ENCODE assay signal across 10 cellular contexts in the genomic region with DNA sequence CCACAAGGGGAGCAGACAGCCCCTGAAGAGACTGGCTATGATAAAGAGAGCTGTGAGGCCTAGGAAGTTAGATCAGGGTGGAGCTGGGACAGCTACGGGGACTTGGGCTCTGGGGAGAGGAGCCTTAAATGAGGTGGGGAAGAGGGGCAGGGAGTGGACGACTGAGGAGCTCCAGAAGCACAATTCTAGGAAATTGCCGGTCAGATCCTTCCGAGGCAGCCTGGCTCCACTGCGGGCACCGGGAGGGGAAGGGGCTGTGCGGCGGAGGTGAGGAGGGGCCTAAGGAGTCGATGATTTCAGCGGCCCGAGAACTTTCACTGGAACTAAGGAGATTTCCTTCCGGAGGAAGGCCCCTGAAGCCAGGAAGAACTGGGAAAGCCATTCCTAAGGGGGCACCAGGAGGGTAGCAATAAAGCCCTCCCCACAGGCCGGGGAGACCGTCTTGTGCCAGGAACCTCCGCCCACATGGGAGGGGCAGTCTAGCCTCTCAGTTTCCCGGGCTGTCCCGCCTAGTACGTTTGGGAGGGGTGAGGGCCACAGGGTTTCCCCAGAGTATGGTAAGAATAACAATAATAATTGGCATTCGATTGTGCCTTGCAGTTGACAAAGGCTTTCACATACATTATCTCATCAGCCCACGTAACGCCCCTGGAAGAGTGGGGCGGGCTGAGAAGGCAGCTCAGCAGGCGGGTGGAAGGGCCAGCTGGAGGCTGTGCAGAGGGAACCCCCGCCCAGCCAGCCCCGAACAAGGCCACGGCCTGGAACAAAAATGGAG. TPM values are rescaled to one million over a fixed set of nuclear protein-coding genes. Genes with fewer than 3 reads are reported as not detected.
DNase-seq lines count a peak whose midpoint lies in the region; ATAC-seq and TF ChIP-seq lines count a peak whose summit lies in the region.
"Had no signal": no experiment of that assay in that cellular context is flagged by ENCODE, and none has a peak within 500 bp of the region (broad histone marks: within the 10 kb centered on the region; RNA-seq: fewer than 3 reads in every experiment).

No MANE protein-coding gene starts in this region.

- peaks cover 0 to 4% of the 10 kb centered on the region in 2 donors for H3K27me3 Mint-ChIP-seq in CD8-positive, alpha-beta memory T cell
- H3K27me3 Mint-ChIP-seq in activated T-helper 1 cell treated with anti-CD3 and anti-CD28 coated beads, Interleukin-12 subunit alpha, Interleukin-12 subunit beta, Interleukin-2, Interleukin-4 antibody, amounts not matched to agents 30 ng/mL and 10 ng/mL and 1 ng/mL, durations not matched to agents 14 hours and 24 hours and 36 hours (ENCODE audit: insufficient read depth): no peaks in the 10 kb centered on the region

- H3K4me1 ChIP-seq in CD8-positive, alpha-beta memory T cell (ENCODE audit: insufficient read depth, low read length): no peaks in the 10 kb centered on the region
- peaks cover 33% of the 10 kb centered on the region for H3K4me1 ChIP-seq in left ventricle myocardium inferior
- H3K4me1 ChIP-seq in parathyroid adenoma: no peaks in the 10 kb centered on the region

- TF ChIP-seq CTCF in left ventricle myocardium inferior (IDR thresholded peaks at IDR 0.05; ENCODE audit: borderline replicate concordance): no peak
- TF ChIP-seq CTCF in parathyroid adenoma (IDR thresholded peaks at IDR 0.05): no peak

- H3K4me2 ChIP-seq in parathyroid adenoma (ENCODE audit: low read length): no peak overlapping the region

- no peaks in the 10 kb centered on the region for H3K36me3 Mint-ChIP-seq in CD8-positive, alpha-beta memory T cell
- H3K36me3 Mint-ChIP-seq in activated T-helper 1 cell treated with anti-CD3 and anti-CD28 coated beads, Interleukin-12 subunit alpha, Interleukin-12 subunit beta, Interleukin-2, Interleukin-4 antibody, amounts not matched to agents 30 ng/mL and 10 ng/mL and 1 ng/mL, durations not matched to agents 14 hours and 24 hours and 36 hours (ENCODE audit: low read depth): no peaks in the 10 kb centered on the region

- DNase-seq in CD8-positive, alpha-beta memory T cell: no peak
- peak; percentile 79 for DNase-seq in left ventricle myocardium inferior
- DNase-seq in activated T-helper 1 cell treated with anti-CD3 and anti-CD28 coated beads, Interleukin-12 subunit alpha, Interleukin-12 subunit beta, Interleukin-2, Interleukin-4 antibody, amounts not matched to agents 30 ng/mL and 10 ng/mL and 1 ng/mL, durations not matched to agents 14 hours and 24 hours and 36 hours (ENCODE audit: low spot score): no peak
- no peak for DNase-seq in NCI-H510A treated with DMSO at 0.1 percent for 48 hours (lab: John Stamatoyannopoulos, UW)
- DNase-seq in HuH-7.5 (ENCODE audit: low spot score): no peak
- DNase-seq: effector memory CD8-positive, alpha-beta T cell had no signal

- H3K27ac ChIP-seq in CD8-positive, alpha-beta memory T cell (ENCODE audit: low read depth, low read length): peak overlapping the region; percentile 31
- peak overlapping the region; percentile 93 for H3K27ac ChIP-seq in adipose tissue (ENCODE audit: low read depth, low read length)
- H3K27ac ChIP-seq in left ventricle myocardium inferior (replicated peaks): peak overlapping the region; percentile 94
- peak overlapping the region; percentile 80 for H3K27ac ChIP-seq in parathyroid adenoma
- H3K27ac ChIP-seq: SK-N-MC had no signal

- H3K9me3 ChIP-seq in CD8-positive, alpha-beta memory T cell (ENCODE audit: low read length): no peaks in the 10 kb centered on the region
- no peaks in the 10 kb centered on the region for H3K9me3 ChIP-seq in left ventricle myocardium inferior (replicated peaks)
- no peaks in the 10 kb centered on the region for H3K9me3 ChIP-seq in parathyroid adenoma (ENCODE audit: control insufficient read depth, low read length)

- no peaks in the 10 kb centered on the region for H3K27me3 ChIP-seq in CD8-positive, alpha-beta memory T cell (ENCODE audit: insufficient read depth, low read length, poor library complexity, severe bottlenecking)
- H3K27me3 ChIP-seq in left ventricle myocardium inferior (ENCODE audit: low read depth) (no peaks in the 10 kb centered on the region), parathyroid adenoma (ENCODE audit: control insufficient read depth, insufficient read depth, low read length) (no peaks in the 10 kb centered on the region)

- no peak overlapping the region for H3K4me3 ChIP-seq in CD8-positive, alpha-beta memory T cell (ENCODE audit: low read length)
- H3K4me3 ChIP-seq in left ventricle myocardium inferior (peak overlapping the region; percentile 26), parathyroid adenoma (ENCODE audit: low read depth, low read length) (no peak overlapping the region)
- H3K4me3 ChIP-seq: SK-N-MC had no signal

- ATAC-seq in HG03342 (IDR thresholded peaks at IDR 0.05; ENCODE audit: unreplicated experiment): no peak
- ATAC-seq: effector memory CD8-positive, alpha-beta T cell had no signal

- no peaks in the 10 kb centered on the region for H3K79me2 ChIP-seq in parathyroid adenoma

- intact Hi-C loops in left ventricle myocardium inferior (cut with micrococcal nuclease): no loop called here
- intact Hi-C loops in activated T-helper 1 cell treated with anti-CD3 and anti-CD28 coated beads, Interleukin-12 subunit alpha, Interleukin-12 subunit beta, Interleukin-2, Interleukin-4 antibody, amounts not matched to agents 30 ng/mL and 10 ng/mL and 1 ng/mL, durations not matched to agents 14 hours and 24 hours and 36 hours (cut with micrococcal nuclease): no loop called here

- no peaks in the 10 kb centered on the region for H3K36me3 ChIP-seq in CD8-positive, alpha-beta memory T cell (ENCODE audit: insufficient read depth, low read length)
- H3K36me3 ChIP-seq in left ventricle myocardium inferior (no peaks in the 10 kb centered on the region), parathyroid adenoma (ENCODE audit: control insufficient read depth, insufficient read depth, low read length) (no peaks in the 10 kb centered on the region)

- CTCF ChIA-PET in CD8-positive, alpha-beta memory T cell (lab: Charles Lee): no interaction called here

- no peaks in the 10 kb centered on the region for H3K9me3 Mint-ChIP-seq in CD8-positive, alpha-beta memory T cell
- no peaks in the 10 kb centered on the region for H3K9me3 Mint-ChIP-seq in activated T-helper 1 cell treated with anti-CD3 and anti-CD28 coated beads, Interleukin-12 subunit alpha, Interleukin-12 subunit beta, Interleukin-2, Interleukin-4 antibody, amounts not matched to agents 30 ng/mL and 10 ng/mL and 1 ng/mL, durations not matched to agents 14 hours and 24 hours and 36 hours
- H3K9me3 Mint-ChIP-seq: effector memory CD8-positive, alpha-beta T cell had no signal

- 8 to 42% (median 15%) methylated on average over 25 to 26 of the region's 26 CpGs for WGBS in adipose tissue, 3 donors

- peak overlapping the region; percentile 38 for H2AFZ ChIP-seq in parathyroid adenoma

- no peak overlapping the region for H3K9ac ChIP-seq in parathyroid adenoma

- no peak overlapping the region for H3K4me3 Mint-ChIP-seq in CD8-positive, alpha-beta memory T cell
- H3K4me3 Mint-ChIP-seq in activated T-helper 1 cell treated with anti-CD3 and anti-CD28 coated beads, Interleukin-12 subunit alpha, Interleukin-12 subunit beta, Interleukin-2, Interleukin-4 antibody, amounts not matched to agents 30 ng/mL and 10 ng/mL and 1 ng/mL, durations not matched to agents 14 hours and 24 hours and 36 hours: no peak overlapping the region
- H3K4me3 Mint-ChIP-seq: effector memory CD8-positive, alpha-beta T cell had no signal

- POLR2A ChIA-PET in CD8-positive, alpha-beta memory T cell (lab: Charles Lee): interaction anchor here (0.6 kb wide), 2 partner anchors 27 to 110 kb away, joined by 3 read pairs; no protein-coding TSS in a partner anchor

- H3K4me1 Mint-ChIP-seq in CD8-positive, alpha-beta memory T cell: no peaks in the 10 kb centered on the region
- H3K4me1 Mint-ChIP-seq in activated T-helper 1 cell treated with anti-CD3 and anti-CD28 coated beads, Interleukin-12 subunit alpha, Interleukin-12 subunit beta, Interleukin-2, Interleukin-4 antibody, amounts not matched to agents 30 ng/mL and 10 ng/mL and 1 ng/mL, durations not matched to agents 14 hours and 24 hours and 36 hours (ENCODE audit: low read depth): no peaks in the 10 kb centered on the region

- H3K27ac Mint-ChIP-seq in CD8-positive, alpha-beta memory T cell: no peak overlapping the region
- no peak overlapping the region for H3K27ac Mint-ChIP-seq in activated T-helper 1 cell treated with anti-CD3 and anti-CD28 coated beads, Interleukin-12 subunit alpha, Interleukin-12 subunit beta, Interleukin-2, Interleukin-4 antibody, amounts not matched to agents 30 ng/mL and 10 ng/mL and 1 ng/mL, durations not matched to agents 14 hours and 24 hours and 36 hours

RNA-seq across cellular contexts. Expression of a gene that starts 19.6 kb away (rescaled TPM):
- not detected for total RNA-seq in CD8-positive, alpha-beta memory T cell
- polyA plus RNA-seq in CD8-positive, alpha-beta memory T cell: not detected
- 100 to 1,000 TPM in 1 of 3 donors, 10 to 100 TPM in 2; 14.9 to 176 (median 81.7) TPM for polyA plus RNA-seq in adipose tissue
- 10.4 TPM for total RNA-seq in left ventricle myocardium inferior
- total RNA-seq in activated T-helper 1 cell treated with anti-CD3 and anti-CD28 coated beads, Interleukin-12 subunit alpha, Interleukin-12 subunit beta, Interleukin-2, Interleukin-4 antibody, amounts not matched to agents 30 ng/mL and 10 ng/mL and 1 ng/mL, durations not matched to agents 14 hours and 24 hours and 36 hours: 0.05 and 0.07 TPM in 2 replicates

RNA-seq across cellular contexts. Expression of a gene that starts 27.3 kb away (rescaled TPM):
- 100 to 1,000 TPM; 379 to 394 TPM for total RNA-seq in CD8-positive, alpha-beta memory T cell
- polyA plus RNA-seq in CD8-positive, alpha-beta memory T cell: 126 TPM
- polyA plus RNA-seq in adipose tissue: 100 to 1,000 TPM in 1 of 3 donors, 10 to 100 TPM in 2; 56.3 to 111 (median 89.5) TPM
- 61.6 TPM for total RNA-seq in left ventricle myocardium inferior
- total RNA-seq in activated T-helper 1 cell treated with anti-CD3 and anti-CD28 coated beads, Interleukin-12 subunit alpha, Interleukin-12 subunit beta, Interleukin-2, Interleukin-4 antibody, amounts not matched to agents 30 ng/mL and 10 ng/mL and 1 ng/mL, durations not matched to agents 14 hours and 24 hours and 36 hours: 354 and 366 TPM in 2 replicates

RNA-seq across cellular contexts. Expression of a gene that starts 29.8 kb away (rescaled TPM):
- 10 to 100 TPM; 58.2 to 61.1 TPM for total RNA-seq in CD8-positive, alpha-beta memory T cell
- 11.9 TPM for polyA plus RNA-seq in CD8-positive, alpha-beta memory T cell
- 10 to 100 TPM; 17.8 to 31.3 (median 28.0) TPM for polyA plus RNA-seq in adipose tissue
- total RNA-seq in left ventricle myocardium inferior: 34.3 TPM
- total RNA-seq in activated T-helper 1 cell treated with anti-CD3 and anti-CD28 coated beads, Interleukin-12 subunit alpha, Interleukin-12 subunit beta, Interleukin-2, Interleukin-4 antibody, amounts not matched to agents 30 ng/mL and 10 ng/mL and 1 ng/mL, durations not matched to agents 14 hours and 24 hours and 36 hours: 57.0 and 57.3 TPM in 2 replicates

RNA-seq across cellular contexts. Expression of a gene that starts 39.6 kb away (rescaled TPM):
- total RNA-seq in CD8-positive, alpha-beta memory T cell: 10 to 100 TPM; 36.7 to 39.0 TPM
- 87.7 TPM for polyA plus RNA-seq in CD8-positive, alpha-beta memory T cell
- polyA plus RNA-seq in adipose tissue: 10 to 100 TPM; 15.2 to 52.2 (median 49.1) TPM
- total RNA-seq in left ventricle myocardium inferior: 67.0 TPM
- total RNA-seq in activated T-helper 1 cell treated with anti-CD3 and anti-CD28 coated beads, Interleukin-12 subunit alpha, Interleukin-12 subunit beta, Interleukin-2, Interleukin-4 antibody, amounts not matched to agents 30 ng/mL and 10 ng/mL and 1 ng/mL, durations not matched to agents 14 hours and 24 hours and 36 hours: 31.1 and 35.4 TPM in 2 replicates

Comparison
In these comparisons a context has a peak if more than half of its experiments do, and no peak if none do; other contexts are left out.
1. H3K27ac ChIP-seq: peak in every context shown above with its lines; median percentile 94 in left ventricle myocardium inferior; 93 in adipose tissue; 80 in parathyroid adenoma; 31 in CD8-positive, alpha-beta memory T cell.
2. RNA of a gene that starts 19.6 kb away (total RNA-seq): 10.4 TPM in left ventricle myocardium inferior (single experiment); 0.05 to 0.07 TPM in activated T-helper 1 cell treated with anti-CD3 and anti-CD28 coated beads, Interleukin-12 subunit alpha, Interleukin-12 subunit beta, Interleukin-2, Interleukin-4 antibody, amounts not matched to agents 30 ng/mL and 10 ng/mL and 1 ng/mL, durations not matched to agents 14 hours and 24 hours and 36 hours and not detected in CD8-positive, alpha-beta memory T cell; every median in the first group is over 10 times any median in the second.